ENCODE assay signal across 17 cellular contexts in genomic region chr7:151709141-151710038, GRCh38.
A peak's percentile ranks its signal among the peaks of the same experiment; 100 is the strongest.
DNase-seq lines count a peak whose midpoint lies in the region; ATAC-seq, FAIRE-seq and TF ChIP-seq lines count a peak whose summit lies in the region.
"Had no signal": no experiment of that assay in that cellular context is flagged by ENCODE, and none has a peak within 500 bp of the region (broad histone marks: within the 10 kb centered on the region; RNA-seq: fewer than 3 reads in every experiment).

No MANE protein-coding gene starts in this region.

- no peak for ATAC-seq in right lobe of liver

- peak; percentile 81 for FAIRE-seq in HTR-8/SVneo (lab: Jason Lieb, UNC)
- FAIRE-seq: D721Med, GM12892 had no signal

- TF ChIP-seq POLR2A in right lobe of liver (IDR thresholded peaks at IDR 0.05) (no peak), tibial nerve (IDR thresholded peaks at IDR 0.05) (no peak)

- H3K4me3 ChIP-seq in BLaER1, result no peak overlapping the region
- H3K4me3 ChIP-seq in choroid plexus epithelial cell (ENCODE audit: low read depth, low read length), result no peak overlapping the region
- H3K4me3 ChIP-seq in right lobe of liver, result no peak overlapping the region
- no peak overlapping the region for H3K4me3 ChIP-seq in tibial nerve

- DNase-seq in HTR-8/SVneo (ENCODE audit: insufficient read length, low spot score) (no peak), choroid plexus epithelial cell (ENCODE audit: low read depth) (peak; percentile 23), right lobe of liver (no peak), tibial nerve (ENCODE audit: low spot score in 2 of 2) (no peak), SIG-M5 (lab: John Stamatoyannopoulos, UW) (no peak)
- DNase-seq in activated CD4-positive, CD25-positive, alpha-beta regulatory T cell (lab: John Stamatoyannopoulos, UW), result no peak
- DNase-seq: BE2C; CD4-positive, alpha-beta memory T cell; GDM1; GOT3; HFFc6; NCI-H1092 treated with DMSO at 0.1 percent for 48 hours; NCI-H2227 treated with DMSO at 0.1 percent for 48 hours; NCI-H524 had no signal

- no peaks in the 10 kb centered on the region for H4K20me1 ChIP-seq in BLaER1

- WGBS in right lobe of liver (ENCODE audit: insufficient coverage, low coverage, low lambda C conversion rate, missing lambda C conversion rate), result 90% methylated on average over 11 of the region's 14 CpGs
- WGBS in tibial nerve, 2 donors, result 90% methylated on average over 14 of the region's 14 CpGs

- intact Hi-C loops in right lobe of liver (cut with DNase I), result no loop called here

- H3K9me3 ChIP-seq in BLaER1, result no peaks in the 10 kb centered on the region
- H3K9me3 ChIP-seq in right lobe of liver, result no peaks in the 10 kb centered on the region
- H3K9me3 ChIP-seq in tibial nerve, result no peaks in the 10 kb centered on the region
- H3K9me3 ChIP-seq: BE2C had no signal

- TF ChIP-seq EP300 in tibial nerve (IDR thresholded peaks at IDR 0.05), result no peak

- H3K27ac ChIP-seq in BLaER1 (peak overlapping the region; percentile 28; the same call in 1 of the 2 replicates), right lobe of liver (peak overlapping the region in 2 of 3 donors; percentile 95 to 96), tibial nerve (no peak overlapping the region)

- no peaks in the 10 kb centered on the region for H3K27me3 ChIP-seq in BLaER1
- H3K27me3 ChIP-seq in right lobe of liver, result no peaks in the 10 kb centered on the region
- H3K27me3 ChIP-seq in tibial nerve, result no peaks in the 10 kb centered on the region
- H3K27me3 ChIP-seq: BE2C had no signal

- no peak for TF ChIP-seq CTCF in choroid plexus epithelial cell (conservative IDR thresholded peaks at IDR 0.05; ENCODE audit: low read depth, low read length)
- TF ChIP-seq CTCF in right lobe of liver (IDR thresholded peaks at IDR 0.05), result no peak
- TF ChIP-seq CTCF in tibial nerve (IDR thresholded peaks at IDR 0.05), result no peak

- H3K4me2 ChIP-seq in BLaER1, result no peak overlapping the region

- H3K4me1 ChIP-seq in BLaER1, result peaks cover 75% of the 10 kb centered on the region
- peaks cover 0 to 48% (median 20%) of the 10 kb centered on the region in 4 donors for H3K4me1 ChIP-seq in right lobe of liver
- peaks cover 0 to 22% (median 0%) of the 10 kb centered on the region in 4 donors for H3K4me1 ChIP-seq in tibial nerve

- H3K36me3 ChIP-seq in BLaER1, result no peaks in the 10 kb centered on the region
- H3K36me3 ChIP-seq in right lobe of liver, result no peaks in the 10 kb centered on the region
- H3K36me3 ChIP-seq in tibial nerve, result no peaks in the 10 kb centered on the region
- H3K36me3 ChIP-seq: BE2C had no signal

- H3K9ac ChIP-seq in BLaER1, result no peak overlapping the region

Comparison
In these comparisons a context has a peak if more than half of its experiments do, and no peak if none do; other contexts are left out.
1. H3K27ac ChIP-seq: peak in BLaER1 (single experiment) and right lobe of liver (2 of 3); none in tibial nerve (0 of 4).